25 cellular contexts compared by ENCODE assay signal in the genomic region with DNA sequence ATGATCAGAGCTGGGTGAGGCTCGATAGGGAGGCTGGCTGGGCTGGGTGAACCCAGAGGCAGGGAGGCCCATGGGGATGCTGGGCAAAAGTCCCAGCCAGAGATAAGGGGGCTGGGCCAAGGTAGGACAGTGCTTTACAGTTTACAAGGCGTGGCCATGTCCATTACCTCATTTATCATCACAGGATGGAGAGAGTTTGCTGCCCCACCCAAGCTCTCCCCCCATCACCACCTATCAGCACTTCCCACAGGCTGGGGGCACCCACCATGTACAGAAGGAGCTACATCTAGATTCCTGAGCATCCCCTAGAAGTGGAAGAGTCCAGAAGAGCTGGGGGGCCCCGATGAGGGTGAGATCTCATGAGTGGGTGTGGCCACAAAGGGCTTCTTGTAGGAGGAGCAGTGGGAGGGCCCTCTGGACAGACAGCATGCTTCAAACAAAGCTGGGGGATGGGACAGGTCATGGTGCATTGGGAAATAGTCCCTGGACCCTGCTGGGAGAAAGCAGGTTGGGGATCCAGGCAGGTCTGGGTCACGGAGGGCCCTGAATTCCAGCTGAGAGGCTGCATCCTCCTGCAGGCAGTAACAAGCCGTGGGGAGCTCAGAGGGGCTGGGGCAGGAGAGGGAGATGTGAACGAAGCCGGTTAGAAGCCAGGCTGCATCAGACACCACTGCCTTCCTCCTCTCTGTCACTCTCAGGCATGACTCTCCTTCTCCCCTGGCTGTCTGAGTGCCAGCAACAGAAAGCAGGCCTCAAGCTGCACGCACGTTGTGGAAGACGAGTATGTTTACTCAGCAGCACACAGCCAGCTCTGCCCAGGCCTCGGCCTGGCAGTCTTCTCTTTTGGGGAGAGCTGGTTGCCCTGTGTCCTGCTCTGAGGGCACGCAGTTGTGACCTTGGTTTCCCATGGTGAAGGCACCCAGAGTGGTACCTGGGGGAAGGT.
A peak's percentile ranks its signal among the peaks of the same experiment; 100 is the strongest.
DNase-seq lines count a peak whose midpoint lies in the region; ATAC-seq, FAIRE-seq and TF ChIP-seq lines count a peak whose summit lies in the region.
"Had no signal": no experiment of that assay in that cellular context is flagged by ENCODE, and none has a peak within 500 bp of the region (broad histone marks: within the 10 kb centered on the region; RNA-seq: fewer than 3 reads in every experiment).

No MANE protein-coding gene starts in this region.

- TF ChIP-seq CTCF in activated B cell treated with CpG ODN at 0.5 μM for 24 hours (IDR thresholded peaks at IDR 0.05) (no peak), spleen (IDR thresholded peaks at IDR 0.05 in 8 of 11, conservative IDR thresholded peaks at IDR 0.05 in 3 of 11) (no peak), tibial artery (IDR thresholded peaks at IDR 0.05) (no peak)

- no peak overlapping the region for H2BK15ac ChIP-seq in mesendoderm (replicated peaks; ENCODE audit: low read depth)

- H3K27me3 ChIP-seq in BLaER1 (no peaks in the 10 kb centered on the region), mesendoderm (ENCODE audit: insufficient read depth, low read length, poor library complexity) (no peaks in the 10 kb centered on the region), spleen (replicated peaks in 1 of 7) (no peaks in the 10 kb centered on the region), tibial artery (no peaks in the 10 kb centered on the region)
- H3K27me3 ChIP-seq: esophagus muscularis mucosa, gastroesophageal sphincter, transverse colon had no signal

- no peaks in the 10 kb centered on the region for H3K27me3 Mint-ChIP-seq in activated B cell treated with CpG ODN at 0.5 μM for 24 hours
- H3K27me3 Mint-ChIP-seq in naive thymus-derived CD8-positive, alpha-beta T cell: no peaks in the 10 kb centered on the region
- H3K27me3 Mint-ChIP-seq: natural killer cell treated with Interleukin-12 subunit alpha and Interleukin-12 subunit beta and Interleukin-15 and Interleukin-18, amount 100 ng/mL, for 72 hours; stimulated activated naive CD8-positive, alpha-beta T cell treated with anti-CD3 and anti-CD28 coated beads, Interleukin-15, Interleukin-2, amounts not matched to agents 100 ng/mL and 50 ng/mL, for 24 hours had no signal

- no peaks in the 10 kb centered on the region for H3K9me3 ChIP-seq in BLaER1
- no peaks in the 10 kb centered on the region for H3K9me3 ChIP-seq in spleen
- no peaks in the 10 kb centered on the region for H3K9me3 ChIP-seq in tibial artery
- H3K9me3 ChIP-seq: esophagus muscularis mucosa, gastroesophageal sphincter, transverse colon had no signal

- H3K18ac ChIP-seq in mesendoderm (ENCODE audit: low read length): no peak overlapping the region

- TF ChIP-seq POLR2A in GM12892 (IDR thresholded peaks at IDR 0.05; ENCODE audit: low read depth, low read length) (no peak), spleen (IDR thresholded peaks at IDR 0.05) (no peak)

- intact Hi-C loops in activated B cell treated with CpG ODN at 0.5 μM for 24 hours (cut with micrococcal nuclease): no loop called here
- intact Hi-C loops in spleen (cut with DNase I; ENCODE audit: low total_unique reads): no loop called here
- intact Hi-C loops in tibial artery (cut with DNase I; ENCODE audit: low total_unique reads): no loop called here

- no peaks in the 10 kb centered on the region for H3K79me1 ChIP-seq in mesendoderm (ENCODE audit: low read length)

- H4K8ac ChIP-seq in mesendoderm (ENCODE audit: low read depth, low read length): no peak overlapping the region

- H3K4me3 Mint-ChIP-seq in activated B cell treated with CpG ODN at 0.5 μM for 24 hours: no peak overlapping the region
- no peak overlapping the region for H3K4me3 Mint-ChIP-seq in naive thymus-derived CD8-positive, alpha-beta T cell
- H3K4me3 Mint-ChIP-seq: activated CD8-positive, alpha-beta T cell treated with anti-CD3 and anti-CD28 coated beads, Interleukin-2, amount 10 ng/mL, durations not matched to agents 7 days and 5 days; activated T-cell treated with anti-CD3 and anti-CD28 coated beads, Interleukin-2, amount 50 U/mL, for 4 hours; natural killer cell treated with Interleukin-12 subunit alpha and Interleukin-12 subunit beta and Interleukin-15 and Interleukin-18, amount 100 ng/mL, for 72 hours; stimulated activated naive CD8-positive, alpha-beta T cell treated with anti-CD3 and anti-CD28 coated beads, Interleukin-15, Interleukin-2, amounts not matched to agents 100 ng/mL and 50 ng/mL, for 24 hours; T-helper 1 cell treated with Interleukin-12 subunit alpha and Interleukin-12 subunit beta and Interleukin-4 antibody, amounts not matched to agents 30 μg/mL and 1 μg/mL, for 36 hours had no signal

- H3K27ac Mint-ChIP-seq in activated B cell treated with CpG ODN at 0.5 μM for 24 hours: no peak overlapping the region
- peak overlapping the region in 1 of 10 donors; percentile 22 for H3K27ac Mint-ChIP-seq in naive thymus-derived CD8-positive, alpha-beta T cell
- H3K27ac Mint-ChIP-seq: natural killer cell treated with Interleukin-12 subunit alpha and Interleukin-12 subunit beta and Interleukin-15 and Interleukin-18, amount 100 ng/mL, for 72 hours had no signal

- no peak overlapping the region for H2BK5ac ChIP-seq in mesendoderm (ENCODE audit: low read length)

- WGBS in mesendoderm (ENCODE audit: extremely low coverage, insufficient coverage, low lambda C conversion rate): no CpG with 5 or more reads among the region's 12 CpGs
- whole genome bisulfite sequencing in spleen, 5 donors: 86 to 92% (median 91%) methylated on average over 11 to 12 of the region's 12 CpGs

- H3K56ac ChIP-seq in mesendoderm (ENCODE audit: low read length): no peak overlapping the region

- POLR2A ChIA-PET in activated B cell treated with CpG ODN at 0.5 μM for 24 hours (lab: Charles Lee): no interaction called here
- POLR2A ChIA-PET in naive thymus-derived CD8-positive, alpha-beta T cell (lab: Charles Lee): no interaction called here

- H2AK5ac ChIP-seq in mesendoderm (ENCODE audit: low read length): no peak overlapping the region

- H3K4me1 ChIP-seq in BLaER1: peaks cover 73% of the 10 kb centered on the region
- peaks cover 2% of the 10 kb centered on the region for H3K4me1 ChIP-seq in mesendoderm (ENCODE audit: control insufficient read depth, low read depth, low read length)
- H3K4me1 ChIP-seq in spleen: peaks cover 0 to 46% (median 17%) of the 10 kb centered on the region in 6 donors
- peaks cover 0 to 21% (median 4%) of the 10 kb centered on the region in 4 donors for H3K4me1 ChIP-seq in tibial artery
- H3K4me1 ChIP-seq: esophagus muscularis mucosa, gastroesophageal sphincter, transverse colon had no signal

- H3K4me3 ChIP-seq in BLaER1 (no peak overlapping the region), mesendoderm (ENCODE audit: low read length) (no peak overlapping the region), spleen (no peak overlapping the region), tibial artery (no peak overlapping the region)
- H3K4me3 ChIP-seq: esophagus muscularis mucosa, gastroesophageal sphincter, skin epidermis, transverse colon had no signal

- no peak overlapping the region for H2BK120ac ChIP-seq in mesendoderm (ENCODE audit: low read depth, low read length)

- no peaks in the 10 kb centered on the region for H3K9me3 Mint-ChIP-seq in activated B cell treated with CpG ODN at 0.5 μM for 24 hours
- H3K9me3 Mint-ChIP-seq in naive thymus-derived CD8-positive, alpha-beta T cell: no peaks in the 10 kb centered on the region
- H3K9me3 Mint-ChIP-seq: activated T-cell treated with anti-CD3 and anti-CD28 coated beads, Interleukin-2, amount 50 U/mL, for 4 hours; natural killer cell treated with Interleukin-12 subunit alpha and Interleukin-12 subunit beta and Interleukin-15 and Interleukin-18, amount 100 ng/mL, for 72 hours; stimulated activated naive CD8-positive, alpha-beta T cell treated with anti-CD3 and anti-CD28 coated beads, Interleukin-15, Interleukin-2, amounts not matched to agents 100 ng/mL and 50 ng/mL, for 24 hours; T-helper 1 cell treated with Interleukin-12 subunit alpha and Interleukin-12 subunit beta and Interleukin-4 antibody, amounts not matched to agents 30 μg/mL and 1 μg/mL, for 36 hours had no signal

- no peak overlapping the region for H4K5ac ChIP-seq in mesendoderm (ENCODE audit: low read length)

- H3K27ac ChIP-seq in BLaER1: peak overlapping the region; percentile 66; the same call in 1 of the 2 replicates
- H3K27ac ChIP-seq in mesendoderm (ENCODE audit: low read depth, low read length): no peak overlapping the region
- peak overlapping the region in 3 of 8 donors; percentile 13 to 32 (median 30) for H3K27ac ChIP-seq in spleen
- no peak overlapping the region for H3K27ac ChIP-seq in tibial artery
- H3K27ac ChIP-seq: esophagus muscularis mucosa, gastroesophageal sphincter, skin epidermis, transverse colon had no signal

- peak overlapping the region; percentile 81 for H3K4me2 ChIP-seq in BLaER1
- no peak overlapping the region for H3K4me2 ChIP-seq in mesendoderm (ENCODE audit: low read length)

- peaks cover 37% of the 10 kb centered on the region for H3K4me1 Mint-ChIP-seq in activated B cell treated with CpG ODN at 0.5 μM for 24 hours
- peaks cover 4 to 24% (median 6%) of the 10 kb centered on the region in 4 donors for H3K4me1 Mint-ChIP-seq in naive thymus-derived CD8-positive, alpha-beta T cell

- no peaks in the 10 kb centered on the region for H3K79me2 ChIP-seq in mesendoderm (ENCODE audit: control insufficient read depth, insufficient read depth, low read length)

- H4K20me1 ChIP-seq in BLaER1: no peaks in the 10 kb centered on the region

- no peak overlapping the region for H3K4ac ChIP-seq in mesendoderm (ENCODE audit: low read depth, low read length)

- DNase-seq in GM12892 (ENCODE audit: insufficient read length) (no peak), activated B cell treated with CpG ODN at 0.5 μM for 24 hours (peak; percentile 7), mesendoderm (peak; percentile 8), spleen (no peak), tibial artery (no peak)
- no peak for DNase-seq in naive thymus-derived CD8-positive, alpha-beta T cell
- DNase-seq: activated CD4-positive, CD25-positive, alpha-beta regulatory T cell; activated CD8-positive, alpha-beta T cell treated with anti-CD3 and anti-CD28 coated beads, Interleukin-2, amount 10 ng/mL, durations not matched to agents 7 days and 5 days; activated naive CD4-positive, alpha-beta T cell treated with anti-CD3 and anti-CD28 coated beads, Interleukin-2, amount 50 U/mL, for 16 hours; activated T-cell treated with anti-CD3 and anti-CD28 coated beads, Interleukin-2, amount 50 U/mL, for 4 hours; effector CD8-positive, alpha-beta T cell; kidney glomerular epithelial cell; NCI-H1417; NCI-H748 treated with DMSO at 0.1 percent for 48 hours; PC-3; SHP77 treated with DMSO at 0.1 percent for 48 hours; transverse colon had no signal

- CTCF ChIA-PET in activated B cell treated with CpG ODN at 0.5 μM for 24 hours (lab: Charles Lee): no interaction called here

- H3K9ac ChIP-seq in BLaER1 (0 out of 2 replicates have a peak overlapping the region, but pooled peaks have one; percentile 8), mesendoderm (ENCODE audit: low read length) (no peak overlapping the region)

- H3K36me3 Mint-ChIP-seq in activated B cell treated with CpG ODN at 0.5 μM for 24 hours (ENCODE audit: low read depth): no peaks in the 10 kb centered on the region
- no peaks in the 10 kb centered on the region for H3K36me3 Mint-ChIP-seq in naive thymus-derived CD8-positive, alpha-beta T cell
- H3K36me3 Mint-ChIP-seq: natural killer cell treated with Interleukin-12 subunit alpha and Interleukin-12 subunit beta and Interleukin-15 and Interleukin-18, amount 100 ng/mL, for 72 hours had no signal

- H3K36me3 ChIP-seq in BLaER1 (no peaks in the 10 kb centered on the region), mesendoderm (ENCODE audit: control insufficient read depth, insufficient read depth, low read length) (no peaks in the 10 kb centered on the region), spleen (no peaks in the 10 kb centered on the region), tibial artery (no peaks in the 10 kb centered on the region)
- H3K36me3 ChIP-seq: esophagus muscularis mucosa, gastroesophageal sphincter, transverse colon had no signal

- ATAC-seq in activated B cell treated with CpG ODN at 0.5 μM for 24 hours (ENCODE audit: low read depth) (no peak), GM21529 (IDR thresholded peaks at IDR 0.05; ENCODE audit: unreplicated experiment) (no peak)
- no peak for ATAC-seq in naive thymus-derived CD8-positive, alpha-beta T cell
- ATAC-seq: activated CD8-positive, alpha-beta T cell treated with anti-CD3 and anti-CD28 coated beads, Interleukin-2, amount 10 ng/mL, durations not matched to agents 7 days and 5 days; activated T-cell treated with anti-CD3 and anti-CD28 coated beads, Interleukin-2, amount 50 U/mL, for 4 hours; gastroesophageal sphincter; natural killer cell treated with Interleukin-12 subunit alpha and Interleukin-12 subunit beta and Interleukin-15 and Interleukin-18, amount 100 ng/mL, for 72 hours; PC-3 had no signal

- peak; percentile 82 for FAIRE-seq in GM12892 (lab: Jason Lieb, UNC)

- no peak overlapping the region for H3K23ac ChIP-seq in mesendoderm (ENCODE audit: low read length)

Comparison
In these comparisons a context has a peak if more than half of its experiments do, and no peak if none do; other contexts are left out.
1. DNase-seq: peak in activated B cell treated with CpG ODN at 0.5 μM for 24 hours (single experiment) and mesendoderm (single experiment); none in GM12892 (single experiment), spleen (single experiment), naive thymus-derived CD8-positive, alpha-beta T cell (0 of 10) and tibial artery (0 of 2).